Comparison of ENCODE assay signal across 18 cellular contexts in the genomic region with DNA sequence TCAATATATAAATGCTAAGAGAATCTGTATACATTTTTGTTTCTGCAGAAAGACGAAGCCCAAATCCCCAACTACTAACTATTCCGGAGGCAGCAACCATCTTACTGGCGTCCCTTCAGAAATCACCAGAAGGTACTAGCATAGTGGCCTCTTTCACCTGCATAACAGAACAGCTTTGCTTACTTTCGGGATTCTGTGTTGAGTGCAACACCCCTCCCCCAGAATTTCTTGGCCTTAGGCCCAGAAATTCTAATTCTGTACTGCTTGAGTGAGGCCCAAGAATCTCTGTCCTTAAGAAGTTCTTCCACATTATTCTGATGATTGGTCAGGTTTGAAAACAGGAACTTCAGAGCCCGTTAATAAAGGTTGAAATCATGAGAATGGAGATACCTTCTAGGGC. TPM values are rescaled to one million over a fixed set of nuclear protein-coding genes. Genes with fewer than 3 reads are reported as not detected.
DNase-seq lines count a peak whose midpoint lies in the region; ATAC-seq, FAIRE-seq and TF ChIP-seq lines count a peak whose summit lies in the region.
"Had no signal": no experiment of that assay in that cellular context is flagged by ENCODE, and none has a peak within 500 bp of the region (broad histone marks: within the 10 kb centered on the region; RNA-seq: fewer than 3 reads in every experiment).

No MANE protein-coding gene starts in this region.

- no peak overlapping the region for H3K27ac ChIP-seq in Karpas-422 (ENCODE audit: low read length)
- peak overlapping the region; percentile 20 for H3K27ac ChIP-seq in cingulate gyrus (ENCODE audit: low read depth, low read length)
- no peak overlapping the region for H3K27ac ChIP-seq in suprapubic skin
- H3K27ac ChIP-seq: VCaP had no signal

- TF ChIP-seq EP300 in suprapubic skin (IDR thresholded peaks at IDR 0.05) = no peak

- ATAC-seq in sciatic nerve (no peak), omental fat pad (ENCODE audit: low FRiP score) (no peak)
- ATAC-seq: stimulated activated memory B cell treated with anti-CD40 and anti-IgM and Interleukin-4, amounts not matched to agents 10 μg/mL and 1 μg/mL and 100 μg/mL, for 72 hours had no signal

- peaks cover 37% of the 10 kb centered on the region for H3K36me3 ChIP-seq in Karpas-422 (ENCODE audit: insufficient read depth, low read length)
- no peaks in the 10 kb centered on the region for H3K36me3 ChIP-seq in suprapubic skin

- DNase-seq in Ammon's horn (ENCODE audit: low spot score) (peak; percentile 7), Karpas-422 (no peak), medulla oblongata (ENCODE audit: extremely low spot score) (peak; percentile 38), D721Med (ENCODE audit: insufficient read length, low spot score) (no peak), sciatic nerve (ENCODE audit: low spot score) (no peak), omental fat pad (ENCODE audit: low spot score) (no peak), suprapubic skin (ENCODE audit: low spot score in 2 of 2) (no peak)
- DNase-seq: activated CD8-positive, alpha-beta memory T cell treated with anti-CD3 and anti-CD28 coated beads, Interleukin-2, amount 50 U/mL, for 4 hours; aorta; endodermal cell; H9; NCI-H1417 treated with DMSO at 0.1 percent for 48 hours; NCI-H774; SHP77 had no signal

- no peak overlapping the region for H2AFZ ChIP-seq in Karpas-422 (ENCODE audit: low read length)

- H4K20me1 ChIP-seq in Karpas-422 (ENCODE audit: insufficient read depth, low read depth, low read length) = peaks cover 12% of the 10 kb centered on the region; the same call in 1 of the 2 replicates

- peak overlapping the region; percentile 97 for H3K4me2 ChIP-seq in Karpas-422 (ENCODE audit: low read depth, low read length, poor library complexity, severe bottlenecking)

- H3K79me2 ChIP-seq in Karpas-422 (ENCODE audit: low read length) = peaks cover 8% of the 10 kb centered on the region

- WGBS in suprapubic skin = 72% methylated on average over 5 of the region's 5 CpGs

- H3K9me2 ChIP-seq in Karpas-422 (replicated peaks; ENCODE audit: insufficient read depth, low read length) = no peaks in the 10 kb centered on the region

- no peak overlapping the region for H3K9ac ChIP-seq in Karpas-422 (ENCODE audit: low read length)

- H3K27me3 ChIP-seq in Karpas-422 (ENCODE audit: low read length) = no peaks in the 10 kb centered on the region
- peaks cover 40% of the 10 kb centered on the region for H3K27me3 ChIP-seq in suprapubic skin

- TF ChIP-seq POLR2A in suprapubic skin (IDR thresholded peaks at IDR 0.05) = no peak

- FAIRE-seq in D721Med (lab: Jason Lieb, UNC) = no peak

- H3K4me3 ChIP-seq in Karpas-422 (ENCODE audit: low read length) (peak overlapping the region; percentile 77), suprapubic skin (no peak overlapping the region)

- 0 out of 2 replicates have a peak, but pooled peaks cover 3% of the 10 kb centered on the region for H3K9me3 ChIP-seq in Karpas-422 (ENCODE audit: low read length)
- no peaks in the 10 kb centered on the region for H3K9me3 ChIP-seq in suprapubic skin

- intact Hi-C loops in sciatic nerve (cut with DNase I) = no loop called here

- TF ChIP-seq CTCF in D721Med (IDR thresholded peaks at IDR 0.05; ENCODE audit: insufficient read depth, missing control alignments) = no peak
- TF ChIP-seq CTCF in omental fat pad (IDR thresholded peaks at IDR 0.05) = no peak
- TF ChIP-seq CTCF in suprapubic skin (IDR thresholded peaks at IDR 0.05) = no peak

- H3K4me1 ChIP-seq in Karpas-422 (ENCODE audit: low read length) (peaks cover 48% of the 10 kb centered on the region), suprapubic skin (peaks cover 13% of the 10 kb centered on the region)

RNA-seq across cellular contexts. Expression of a gene that starts 2.9 kb away (rescaled TPM):
- 327 and 787 TPM in 2 replicates for total RNA-seq in Karpas-422 (2014; rRNA removed; shearing (Covaris generic); ENCODE audit: low replicate concordance)
- total RNA-seq in sciatic nerve (1.3 TPM), omental fat pad (1 to 10 TPM in 2 of 4 donors, under 1 TPM in 2; 0.38 to 5.4 (median 1.3) TPM), suprapubic skin (under 1 TPM in 1 of 4 donors, not detected in 3; 0.21 TPM)
- total RNA-seq: lung microvascular endothelial cell had no signal

RNA-seq across cellular contexts. Expression of a gene that starts 27.4 kb away (rescaled TPM):
- total RNA-seq in Karpas-422 (2014; rRNA removed; shearing (Covaris generic); ENCODE audit: low replicate concordance) = 17.1 and 53.9 TPM in 2 replicates
- total RNA-seq in sciatic nerve (26.6 TPM), omental fat pad (10 to 100 TPM; 22.0 to 39.0 (median 26.6) TPM), suprapubic skin (10 to 100 TPM; 14.9 to 23.2 (median 18.6) TPM)

RNA-seq across cellular contexts. Expression of a gene that starts 27.5 kb away (rescaled TPM):
- 44.5 and 47.2 TPM in 2 replicates for total RNA-seq in Karpas-422 (2014; rRNA removed; shearing (Covaris generic); ENCODE audit: low replicate concordance)
- 32.7 TPM for total RNA-seq in sciatic nerve
- total RNA-seq in omental fat pad = 10 to 100 TPM; 28.7 to 41.6 (median 33.3) TPM
- total RNA-seq in suprapubic skin = 10 to 100 TPM; 18.4 to 25.8 (median 21.7) TPM

Comparison
In these comparisons a context has a peak if more than half of its experiments do, and no peak if none do; other contexts are left out.
1. DNase-seq: peak in Ammon's horn (single experiment) and medulla oblongata (single experiment); none in Karpas-422 (single experiment), D721Med (single experiment), sciatic nerve (single experiment), omental fat pad (single experiment) and suprapubic skin (0 of 2).
2. RNA of a gene that starts 2.9 kb away (total RNA-seq): 327 to 787 TPM in Karpas-422; 0.38 to 5.4 TPM in omental fat pad, 1.3 TPM in sciatic nerve (single experiment) and 0.21 TPM in suprapubic skin; every median in the first group is over 10 times any median in the second.